19 cellular contexts compared by ENCODE assay signal in the genomic region with DNA sequence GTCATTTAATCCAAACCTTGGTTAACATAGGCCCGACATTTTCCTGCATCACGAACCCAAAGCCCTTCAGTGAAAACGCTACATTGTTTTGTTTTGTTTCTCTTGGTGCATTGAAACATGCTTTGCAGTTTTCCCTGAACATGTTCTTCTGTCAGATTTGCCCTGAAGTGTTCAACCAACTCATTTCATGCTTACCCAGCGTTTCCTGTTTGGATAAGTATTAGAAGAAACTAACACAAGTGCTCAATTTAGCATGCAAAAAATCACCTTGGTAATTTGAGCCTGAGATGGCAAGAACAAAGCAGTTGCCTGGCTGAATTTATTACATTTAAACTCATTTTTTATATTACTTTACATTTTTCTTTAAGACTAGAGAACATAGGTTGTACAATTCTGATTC.
DNase-seq lines count a peak whose midpoint lies in the region; ATAC-seq lines count a peak whose summit lies in the region.
"Had no signal": no experiment of that assay in that cellular context is flagged by ENCODE, and none has a peak within 500 bp of the region (broad histone marks: within the 10 kb centered on the region; RNA-seq: fewer than 3 reads in every experiment).

No MANE protein-coding gene starts in this region.

- H2AFZ ChIP-seq in trophoblast cell (ENCODE audit: insufficient read depth, low read length, poor library complexity), result no peak overlapping the region

- H3K79me1 ChIP-seq in trophoblast cell (ENCODE audit: low read length), result peaks cover 5% of the 10 kb centered on the region

- H3K27me3 ChIP-seq in iPS-20b (ENCODE audit: insufficient read depth, low read length) (no peaks in the 10 kb centered on the region), trophoblast cell (ENCODE audit: insufficient read depth, low read length) (no peaks in the 10 kb centered on the region)
- H3K27me3 ChIP-seq: BLaER1, MG63 had no signal

- no peak overlapping the region for H3K23ac ChIP-seq in trophoblast cell (ENCODE audit: low read length)

- ATAC-seq in GM18861 (IDR thresholded peaks at IDR 0.05; ENCODE audit: unreplicated experiment), result no peak
- ATAC-seq: HepG2, Panc1, T-helper 17 cell had no signal

- no peak overlapping the region for H2BK12ac ChIP-seq in trophoblast cell (ENCODE audit: low read length)

- no peak overlapping the region for H4K8ac ChIP-seq in trophoblast cell (ENCODE audit: low read depth, low read length)

- H3K9me3 ChIP-seq in iPS-20b (ENCODE audit: insufficient read depth, low read depth, low read length), result no peaks in the 10 kb centered on the region
- no peaks in the 10 kb centered on the region for H3K9me3 ChIP-seq in trophoblast cell (ENCODE audit: insufficient read depth, low read depth, low read length)
- H3K9me3 ChIP-seq: BLaER1, MG63 had no signal

- H3K9ac ChIP-seq in iPS-20b (ENCODE audit: low read depth, low read length), result no peak overlapping the region; the same call in 1 of the 2 replicates
- no peak overlapping the region for H3K9ac ChIP-seq in trophoblast cell (ENCODE audit: low read length)
- H3K9ac ChIP-seq: BLaER1, KMS-11 had no signal

- H3K14ac ChIP-seq in trophoblast cell (ENCODE audit: low read length), result no peak overlapping the region

- no peak overlapping the region for H3K4ac ChIP-seq in trophoblast cell (ENCODE audit: low read depth, low read length)

- H3K36me3 ChIP-seq in iPS-20b (ENCODE audit: insufficient read depth, low read depth, low read length), result no peaks in the 10 kb centered on the region
- H3K36me3 ChIP-seq in trophoblast cell (ENCODE audit: control insufficient read depth in 1 of 2, insufficient read depth in 2 of 2, low read length in 2 of 2), result no peaks in the 10 kb centered on the region
- H3K36me3 ChIP-seq: BLaER1, MG63 had no signal

- H3K4me1 ChIP-seq in iPS-20b (ENCODE audit: insufficient read depth, low read length) (peaks cover 18% of the 10 kb centered on the region; the same call in 1 of the 2 replicates), trophoblast cell (ENCODE audit: control insufficient read depth in 1 of 2, insufficient read depth in 2 of 2, low read length in 2 of 2) (peaks cover 0 to 3% of the 10 kb centered on the region in 2 experiments)
- H3K4me1 ChIP-seq: BLaER1 had no signal

- no CpG with 5 or more reads among the region's 4 CpGs for WGBS in trophoblast cell (ENCODE audit: extremely low coverage, insufficient coverage, insufficient read length)

- H4K12ac ChIP-seq in trophoblast cell (ENCODE audit: low read depth, low read length), result no peak overlapping the region

- no peak overlapping the region for H3K4me3 ChIP-seq in iPS-20b (ENCODE audit: low read length)
- H3K4me3 ChIP-seq in trophoblast cell (ENCODE audit: low read depth, low read length), result no peak overlapping the region
- H3K4me3 ChIP-seq: BLaER1, MG63 had no signal

- H3K4me2 ChIP-seq in trophoblast cell (ENCODE audit: low read length), result no peak overlapping the region
- H3K4me2 ChIP-seq: BLaER1, KMS-11 had no signal

- H3K27ac ChIP-seq in iPS-20b (ENCODE audit: low read length) (peak overlapping the region; percentile 57), trophoblast cell (ENCODE audit: low read depth, low read length) (no peak overlapping the region)
- H3K27ac ChIP-seq: 22Rv1, BLaER1, KMS-11 had no signal

- peak overlapping the region; percentile 14 for H4K91ac ChIP-seq in trophoblast cell (ENCODE audit: low read depth, low read length)

- no peaks in the 10 kb centered on the region for H3K79me2 ChIP-seq in trophoblast cell (ENCODE audit: control insufficient read depth, insufficient read depth, low read length, poor library complexity)

- peak; percentile 2 for DNase-seq in DMS79 treated with DMSO at 0.1 percent for 48 hours (lab: John Stamatoyannopoulos, UW)
- no peak for DNase-seq in DMS79 (lab: John Stamatoyannopoulos, UW)
- peak; percentile 2 for DNase-seq in NCI-H510A (lab: John Stamatoyannopoulos, UW)
- no peak for DNase-seq in trophoblast cell
- no peak for DNase-seq in NCI-H187 treated with DMSO at 0.1 percent for 48 hours (lab: John Stamatoyannopoulos, UW)
- DNase-seq in medulla oblongata (ENCODE audit: extremely low spot score), result no peak
- DNase-seq: MG63, NCI-H1105 treated with DMSO at 0.1 percent for 48 hours, NCI-H2029, NCI-H2227 treated with DMSO at 0.1 percent for 48 hours, SHP77, T-helper 17 cell had no signal

- no peak overlapping the region for H2AK5ac ChIP-seq in trophoblast cell (ENCODE audit: low read length)

- no peak overlapping the region for H3K18ac ChIP-seq in trophoblast cell (ENCODE audit: low read length)

- H2BK120ac ChIP-seq in trophoblast cell (ENCODE audit: insufficient read depth, low read length, poor library complexity), result no peak overlapping the region

- no peak overlapping the region for H2BK5ac ChIP-seq in trophoblast cell (ENCODE audit: low read depth, low read length, poor library complexity)

Comparison
In these comparisons a context has a peak if more than half of its experiments do, and no peak if none do; other contexts are left out.
1. DNase-seq: peak in DMS79 treated with DMSO at 0.1 percent for 48 hours (single experiment) and NCI-H510A (single experiment); none in DMS79 (single experiment), trophoblast cell (0 of 2), NCI-H187 treated with DMSO at 0.1 percent for 48 hours (single experiment) and medulla oblongata (single experiment).